In genomic region chr6:90583783-90584481, GRCh38 we compare ENCODE assay signal across 1 cellular context.
TF ChIP-seq lines count a peak whose summit lies in the region.

No MANE protein-coding gene starts in this region.

TF ChIP-seq in WTC11, 78 proteins besides CTCF, POLR2A, EP300 and RAD21 (continued from another document):
- TF ChIP-seq, protein P1, sequence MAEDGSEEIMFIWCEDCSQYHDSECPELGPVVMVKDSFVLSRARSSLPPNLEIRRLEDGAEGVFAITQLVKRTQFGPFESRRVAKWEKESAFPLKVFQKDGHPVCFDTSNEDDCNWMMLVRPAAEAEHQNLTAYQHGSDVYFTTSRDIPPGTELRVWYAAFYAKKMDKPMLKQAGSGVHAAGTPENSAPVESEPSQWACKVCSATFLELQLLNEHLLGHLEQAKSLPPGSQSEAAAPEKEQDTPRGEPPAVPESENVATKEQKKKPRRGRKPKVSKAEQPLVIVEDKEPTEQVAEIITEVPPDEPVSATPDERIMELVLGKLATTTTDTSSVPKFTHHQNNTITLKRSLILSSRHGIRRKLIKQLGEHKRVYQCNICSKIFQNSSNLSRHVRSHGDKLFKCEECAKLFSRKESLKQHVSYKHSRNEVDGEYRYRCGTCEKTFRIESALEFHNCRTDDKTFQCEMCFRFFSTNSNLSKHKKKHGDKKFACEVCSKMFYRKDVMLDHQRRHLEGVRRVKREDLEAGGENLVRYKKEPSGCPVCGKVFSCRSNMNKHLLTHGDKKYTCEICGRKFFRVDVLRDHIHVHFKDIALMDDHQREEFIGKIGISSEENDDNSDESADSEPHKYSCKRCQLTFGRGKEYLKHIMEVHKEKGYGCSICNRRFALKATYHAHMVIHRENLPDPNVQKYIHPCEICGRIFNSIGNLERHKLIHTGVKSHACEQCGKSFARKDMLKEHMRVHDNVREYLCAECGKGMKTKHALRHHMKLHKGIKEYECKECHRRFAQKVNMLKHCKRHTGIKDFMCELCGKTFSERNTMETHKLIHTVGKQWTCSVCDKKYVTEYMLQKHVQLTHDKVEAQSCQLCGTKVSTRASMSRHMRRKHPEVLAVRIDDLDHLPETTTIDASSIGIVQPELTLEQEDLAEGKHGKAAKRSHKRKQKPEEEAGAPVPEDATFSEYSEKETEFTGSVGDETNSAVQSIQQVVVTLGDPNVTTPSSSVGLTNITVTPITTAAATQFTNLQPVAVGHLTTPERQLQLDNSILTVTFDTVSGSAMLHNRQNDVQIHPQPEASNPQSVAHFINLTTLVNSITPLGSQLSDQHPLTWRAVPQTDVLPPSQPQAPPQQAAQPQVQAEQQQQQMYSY (CRISPR knock-in tag; IDR thresholded peaks at IDR 0.05), result no peak
- TF ChIP-seq, protein P2, sequence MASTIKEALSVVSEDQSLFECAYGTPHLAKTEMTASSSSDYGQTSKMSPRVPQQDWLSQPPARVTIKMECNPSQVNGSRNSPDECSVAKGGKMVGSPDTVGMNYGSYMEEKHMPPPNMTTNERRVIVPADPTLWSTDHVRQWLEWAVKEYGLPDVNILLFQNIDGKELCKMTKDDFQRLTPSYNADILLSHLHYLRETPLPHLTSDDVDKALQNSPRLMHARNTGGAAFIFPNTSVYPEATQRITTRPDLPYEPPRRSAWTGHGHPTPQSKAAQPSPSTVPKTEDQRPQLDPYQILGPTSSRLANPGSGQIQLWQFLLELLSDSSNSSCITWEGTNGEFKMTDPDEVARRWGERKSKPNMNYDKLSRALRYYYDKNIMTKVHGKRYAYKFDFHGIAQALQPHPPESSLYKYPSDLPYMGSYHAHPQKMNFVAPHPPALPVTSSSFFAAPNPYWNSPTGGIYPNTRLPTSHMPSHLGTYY (CRISPR knock-in tag; IDR thresholded peaks at IDR 0.05), result no peak
- TF ChIP-seq FOXK1 (CRISPR knock-in tag; IDR thresholded peaks at IDR 0.05), result no peak
- no peak for TF ChIP-seq ZNF317 (CRISPR knock-in tag; IDR thresholded peaks at IDR 0.05; ENCODE audit: borderline replicate concordance, low read depth)
- no peak for TF ChIP-seq ATF2 (CRISPR knock-in tag; IDR thresholded peaks at IDR 0.05; ENCODE audit: borderline replicate concordance, low read depth)
- TF ChIP-seq MAX (CRISPR knock-in tag; IDR thresholded peaks at IDR 0.05), result no peak
